Comparison of ENCODE assay signal across 18 cellular contexts in genomic region chr17:66789093-66789492, GRCh38. TPM values are rescaled to one million over a fixed set of nuclear protein-coding genes. Genes with fewer than 3 reads are reported as not detected.
DNase-seq lines count a peak whose midpoint lies in the region; ATAC-seq and TF ChIP-seq lines count a peak whose summit lies in the region.
"Had no signal": no experiment of that assay in that cellular context is flagged by ENCODE, and none has a peak within 500 bp of the region (broad histone marks: within the 10 kb centered on the region; RNA-seq: fewer than 3 reads in every experiment).

No MANE protein-coding gene starts in this region.

- no peaks in the 10 kb centered on the region for H3K4me1 ChIP-seq in vagina

- H3K27ac Mint-ChIP-seq in nephron progenitor cell = no peak overlapping the region

- H3K27me3 ChIP-seq in vagina = no peaks in the 10 kb centered on the region

- no peaks in the 10 kb centered on the region for H3K27me3 Mint-ChIP-seq in nephron progenitor cell (ENCODE audit: low read depth, poor library complexity)

- H3K27ac ChIP-seq in caudate nucleus (ENCODE audit: low read depth, low read length) (peak overlapping the region; percentile 13), vagina (peak overlapping the region; percentile 33)

- peaks cover 19% of the 10 kb centered on the region for H3K4me1 Mint-ChIP-seq in nephron progenitor cell

- no peaks in the 10 kb centered on the region for H3K36me3 ChIP-seq in vagina

- H3K4me3 ChIP-seq in vagina = no peak overlapping the region

- H3K4me3 Mint-ChIP-seq in nephron progenitor cell = no peak overlapping the region

- intact Hi-C loops in Right ventricle myocardium inferior (cut with DNase I) = no loop called here
- intact Hi-C loops in cardiac septum (cut with DNase I) = no loop called here
- intact Hi-C loops in vagina (cut with DNase I) = no loop called here

- no peaks in the 10 kb centered on the region for H3K36me3 Mint-ChIP-seq in nephron progenitor cell (ENCODE audit: low read depth)

- ATAC-seq in Right ventricle myocardium inferior = peak; percentile 27
- ATAC-seq: Panc1 had no signal

- DNase-seq in Right ventricle myocardium inferior (ENCODE audit: missing footprints) (no peak), cardiac septum (ENCODE audit: low spot score) (no peak), caudate nucleus (lab: John Stamatoyannopoulos, UW) (peak in 1 of 61 donors; percentile 24), myocyte (ENCODE audit: low read depth) (peak; percentile 43), vagina (ENCODE audit: extremely low spot score in 2 of 2) (no peak), nephron progenitor cell (no peak), NCI-H1092 treated with DMSO at 0.1 percent for 48 hours (lab: John Stamatoyannopoulos, UW) (no peak)
- no peak for DNase-seq in activated CD4-positive, CD25-positive, alpha-beta regulatory T cell (lab: John Stamatoyannopoulos, UW)
- DNase-seq: DMS53, KG1, NCI-H1048, NCI-H187, NCI-H2171, NCI-H446 treated with DMSO at 0.1 percent for 48 hours, NCI-H774, SHP77 treated with DMSO at 0.1 percent for 48 hours had no signal

- H3K9me3 ChIP-seq in vagina = no peaks in the 10 kb centered on the region

- no peak for TF ChIP-seq POLR2A in vagina (IDR thresholded peaks at IDR 0.05)

- no peaks in the 10 kb centered on the region for H3K9me3 Mint-ChIP-seq in nephron progenitor cell

- TF ChIP-seq CTCF in vagina (IDR thresholded peaks at IDR 0.05) (no peak), nephron progenitor cell (IDR thresholded peaks at IDR 0.05) (no peak)

RNA-seq across cellular contexts. Expression of gene CACNG5, which starts 45.8 kb away (rescaled TPM):
- total RNA-seq in Right ventricle myocardium inferior (not detected), cardiac septum (not detected), myocyte (not detected in 2 replicates), vagina (not detected)
- not detected for polyA plus RNA-seq in myocyte (2012)
- total RNA-seq: M059J had no signal
